3 cellular contexts compared by ENCODE assay signal in genomic region chr11:106197438-106197837, GRCh38.
"Had no signal": no experiment of that assay in that cellular context is flagged by ENCODE, and none has a peak within 500 bp of the region (broad histone marks: within the 10 kb centered on the region; RNA-seq: fewer than 3 reads in every experiment).

No MANE protein-coding gene starts in this region.

- H3K4me3 ChIP-seq: GM12878 had no signal

- ATAC-seq: GM12878 had no signal

- DNase-seq: GDM1, GF-D8 had no signal
